In the genomic region with DNA sequence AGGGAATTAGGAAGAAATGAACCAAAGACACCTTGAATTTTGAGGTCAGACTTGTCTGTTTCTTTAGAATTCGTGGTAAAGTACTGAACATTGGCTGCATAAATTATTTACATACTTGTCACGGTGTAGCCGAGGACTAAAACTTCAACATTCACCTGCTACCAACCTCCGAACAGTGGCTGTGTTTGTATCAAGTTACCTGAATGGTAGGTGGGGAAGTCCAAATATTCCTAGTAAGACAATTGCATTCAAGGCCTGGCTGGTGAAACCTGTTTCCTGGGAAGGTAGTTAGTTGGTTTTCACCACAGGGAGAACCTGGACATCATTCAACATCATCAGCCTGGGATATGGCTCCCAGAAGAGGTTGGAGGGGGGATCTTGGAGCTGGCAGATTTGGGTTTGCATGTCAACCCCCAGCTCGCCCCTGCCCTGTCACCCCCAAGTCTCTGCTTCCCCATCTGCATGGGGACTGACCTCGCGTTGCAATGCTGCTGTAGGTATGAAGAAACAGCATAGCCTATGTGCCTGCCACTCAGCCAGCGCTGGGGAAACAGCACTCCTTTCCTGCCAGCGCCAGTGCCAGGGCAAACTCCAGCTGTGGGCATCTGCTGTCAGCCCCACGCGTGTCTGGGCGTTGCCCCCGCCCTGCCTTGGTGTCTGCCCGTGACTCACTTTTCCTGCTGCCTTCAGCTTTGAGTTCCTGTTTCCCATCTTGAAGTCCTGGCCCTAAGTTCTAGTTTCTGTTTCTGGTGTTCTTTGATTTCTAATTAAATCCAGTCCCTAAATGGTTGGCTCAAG, we compare ENCODE assay signal across 8 cellular contexts. TPM values are rescaled to one million over a fixed set of nuclear protein-coding genes. Genes with fewer than 3 reads are reported as not detected.
DNase-seq lines count a peak whose midpoint lies in the region; ATAC-seq, FAIRE-seq and TF ChIP-seq lines count a peak whose summit lies in the region.

No MANE protein-coding gene starts in this region.

- H3K36me3 ChIP-seq in breast epithelium (no peaks in the 10 kb centered on the region), astrocyte (ENCODE audit: insufficient read depth, low read length) (no peaks in the 10 kb centered on the region), right lobe of liver (no peaks in the 10 kb centered on the region), upper lobe of right lung (no peaks in the 10 kb centered on the region)

- H3K4me1 Mint-ChIP-seq in MCF 10A (ENCODE audit: insufficient read depth, unreplicated experiment) (no peaks in the 10 kb centered on the region), astrocyte (ENCODE audit: low read depth, unreplicated experiment) (peaks cover 3% of the 10 kb centered on the region)

- POLR2A ChIA-PET in MCF 10A (lab: Yijun Ruan, JAX): interaction anchor here (1.0 kb wide), 1 partner anchor 13 kb away, joined by 5 read pairs; a partner anchor contains a TSS

- ATAC-seq in right lobe of liver (peak; percentile 67 to 88 (median 80)), upper lobe of right lung (peak; percentile 96), HG02763 (IDR thresholded peaks at IDR 0.05; ENCODE audit: unreplicated experiment) (no peak)

- no TSS peak for BruUV-seq in MCF 10A (replicated peaks; lab: Mats Ljungman, UMichigan)

- H3K27ac Mint-ChIP-seq in MCF 10A (ENCODE audit: low read depth, unreplicated experiment): no peak overlapping the region
- H3K27ac Mint-ChIP-seq in astrocyte (ENCODE audit: unreplicated experiment): peak overlapping the region; percentile 11

- H3K79me2 ChIP-seq in astrocyte (ENCODE audit: insufficient read depth, low read length): no peaks in the 10 kb centered on the region

- H3K9me3 Mint-ChIP-seq in MCF 10A (ENCODE audit: unreplicated experiment): no peaks in the 10 kb centered on the region
- peaks cover 3% of the 10 kb centered on the region for H3K9me3 Mint-ChIP-seq in astrocyte (ENCODE audit: unreplicated experiment)

- CTCF ChIA-PET in MCF 10A (lab: Yijun Ruan, JAX): interaction anchor here (0.6 to 0.7 kb wide), 2 partner anchors 417 to 426 kb away, joined by 3 read pairs; no protein-coding TSS in a partner anchor

- H3K4me3 ChIP-seq in breast epithelium (peak overlapping the region in 2 of 3 donors; percentile 18 to 57), astrocyte (ENCODE audit: insufficient read depth, low read depth, low read length) (no peak overlapping the region), right lobe of liver (no peak overlapping the region), upper lobe of right lung (no peak overlapping the region)

- no peak overlapping the region for H3K9ac ChIP-seq in astrocyte (ENCODE audit: low read length)

- intact Hi-C loops in breast epithelium (cut with DNase I; ENCODE audit: low total_unique reads): no loop called here
- intact Hi-C loops in MCF 10A (cut with micrococcal nuclease): no loop called here
- intact Hi-C loops in right lobe of liver (cut with DNase I): no loop called here
- intact Hi-C loops in upper lobe of right lung (cut with DNase I): no loop called here

- peak overlapping the region; percentile 5 for H2AFZ ChIP-seq in astrocyte (ENCODE audit: low read depth, low read length)

- no peak overlapping the region for H3K4me2 ChIP-seq in astrocyte (ENCODE audit: low read length)

- no peaks in the 10 kb centered on the region for H3K27me3 ChIP-seq in breast epithelium
- H3K27me3 ChIP-seq in astrocyte (ENCODE audit: insufficient read depth, low read length): no peaks in the 10 kb centered on the region
- H3K27me3 ChIP-seq in right lobe of liver: no peaks in the 10 kb centered on the region
- no peaks in the 10 kb centered on the region for H3K27me3 ChIP-seq in upper lobe of right lung

- peaks cover 4% of the 10 kb centered on the region for H3K27me3 Mint-ChIP-seq in MCF 10A (ENCODE audit: insufficient read depth, unreplicated experiment)
- peaks cover 4% of the 10 kb centered on the region for H3K27me3 Mint-ChIP-seq in astrocyte (ENCODE audit: low read depth, unreplicated experiment)

- H3K4me1 ChIP-seq in breast epithelium (no peaks in the 10 kb centered on the region), astrocyte (ENCODE audit: insufficient read depth, low read length) (no peaks in the 10 kb centered on the region), right lobe of liver (no peaks in the 10 kb centered on the region), upper lobe of right lung (no peaks in the 10 kb centered on the region)

- H3K4me3 Mint-ChIP-seq in MCF 10A (ENCODE audit: unreplicated experiment) (no peak overlapping the region), astrocyte (ENCODE audit: unreplicated experiment) (no peak overlapping the region)

- no peaks in the 10 kb centered on the region for H4K20me1 ChIP-seq in astrocyte (ENCODE audit: insufficient read depth, low read length)

- TF ChIP-seq CTCF in breast epithelium (IDR thresholded peaks at IDR 0.05) (no peak), MCF 10A (IDR thresholded peaks at IDR 0.05; ENCODE audit: unreplicated experiment) (no peak), astrocyte (IDR thresholded peaks at IDR 0.05; ENCODE audit: insufficient read depth, low read depth, low read length) (no peak), right lobe of liver (IDR thresholded peaks at IDR 0.05) (no peak), upper lobe of right lung (IDR thresholded peaks at IDR 0.05) (no peak)

- no peaks in the 10 kb centered on the region for H3K36me3 Mint-ChIP-seq in MCF 10A (ENCODE audit: insufficient read depth, unreplicated experiment)
- no peaks in the 10 kb centered on the region for H3K36me3 Mint-ChIP-seq in astrocyte (ENCODE audit: low read depth, unreplicated experiment)

- DNase-seq in breast epithelium (ENCODE audit: low spot score in 2 of 2) (peak in 1 of 2 donors; percentile 47), MCF 10A (ENCODE audit: unreplicated experiment) (no peak), NCI-H2107 (lab: John Stamatoyannopoulos, UW) (peak; percentile 3), astrocyte (ENCODE audit: low read depth) (no peak), right lobe of liver (peak; percentile 50 to 67 (median 53)), upper lobe of right lung (peak; percentile 89), cerebellum (ENCODE audit: low spot score) (no peak)

- no peak for FAIRE-seq in astrocyte (lab: Jason Lieb, UNC)

- H3K9me3 ChIP-seq in breast epithelium (no peaks in the 10 kb centered on the region), astrocyte (ENCODE audit: insufficient read depth, low read depth, low read length) (no peaks in the 10 kb centered on the region), right lobe of liver (no peaks in the 10 kb centered on the region), upper lobe of right lung (no peaks in the 10 kb centered on the region)

- 62% methylated on average over 12 of the region's 14 CpGs for WGBS in right lobe of liver (ENCODE audit: insufficient coverage, low coverage, low lambda C conversion rate, missing lambda C conversion rate)

- H3K27ac ChIP-seq in breast epithelium (peak overlapping the region; percentile 52 to 83), astrocyte (ENCODE audit: low read depth, low read length) (no peak overlapping the region), right lobe of liver (no peak overlapping the region), upper lobe of right lung (peak overlapping the region; percentile 27)

- TF ChIP-seq POLR2A in breast epithelium (IDR thresholded peaks at IDR 0.05) (no peak), right lobe of liver (IDR thresholded peaks at IDR 0.05) (no peak)

RNA-seq across cellular contexts. Expression of a gene that starts 12.7 kb away (rescaled TPM):
- total RNA-seq in breast epithelium: 10 to 100 TPM; 47.5 to 70.8 (median 68.5) TPM
- 127 and 131 TPM in 2 replicates for total RNA-seq in MCF 10A (2022)
- 97.3 and 101 TPM in 2 replicates for total RNA-seq in astrocyte
- 10 to 100 TPM; 22.4 to 35.9 (median 31.7) TPM for total RNA-seq in right lobe of liver
- total RNA-seq in upper lobe of right lung: 126 TPM
- total RNA-seq in cerebellum: 33.9 TPM

RNA-seq across cellular contexts. Expression of a gene that starts 44.0 kb away (rescaled TPM):
- total RNA-seq in breast epithelium: 10 to 100 TPM; 32.6 to 51.2 (median 50.8) TPM
- total RNA-seq in MCF 10A (2022): 138 and 142 TPM in 2 replicates
- total RNA-seq in astrocyte: 101 and 106 TPM in 2 replicates
- 10 to 100 TPM in 5 of 6 experiments, 1 to 10 TPM in 1; 6.6 to 18.6 (median 15.4) TPM for total RNA-seq in right lobe of liver
- total RNA-seq in upper lobe of right lung: 36.5 TPM
- total RNA-seq in cerebellum: 18.4 TPM

Comparison
In these comparisons a context has a peak if more than half of its experiments do, and no peak if none do; other contexts are left out.
1. DNase-seq: peak in NCI-H2107 (single experiment), right lobe of liver (3 of 3) and upper lobe of right lung (single experiment); none in MCF 10A (single experiment), astrocyte (single experiment) and cerebellum (single experiment).
2. H3K27ac ChIP-seq: peak in breast epithelium (2 of 2) and upper lobe of right lung (single experiment); none in astrocyte (single experiment) and right lobe of liver (0 of 3).
3. H3K4me3 ChIP-seq: peak in breast epithelium (2 of 3); none in astrocyte (single experiment), right lobe of liver (0 of 3) and upper lobe of right lung (single experiment).